Comparison of ENCODE assay signal across 29 cellular contexts in the genomic region with DNA sequence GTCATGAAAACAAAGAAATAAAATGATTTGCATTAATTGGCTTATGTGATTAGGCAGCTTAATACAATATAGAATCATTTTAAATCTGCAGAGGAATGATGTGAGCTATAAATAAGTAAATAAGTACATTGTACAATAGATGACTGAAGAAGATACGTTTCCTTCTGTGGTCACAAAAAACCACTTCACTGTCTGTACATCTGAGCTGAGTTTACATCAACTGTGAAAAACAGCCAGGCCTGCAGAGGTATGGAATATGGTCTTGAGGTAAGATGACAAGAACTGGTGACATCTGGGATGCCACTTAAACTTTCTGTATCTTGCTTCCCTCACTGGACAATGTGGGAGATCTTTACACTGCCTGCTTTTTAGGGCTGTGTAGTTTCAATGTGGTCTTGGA.
"Had no signal": no experiment of that assay in that cellular context is flagged by ENCODE, and none has a peak within 500 bp of the region (broad histone marks: within the 10 kb centered on the region; RNA-seq: fewer than 3 reads in every experiment).

No MANE protein-coding gene starts in this region.

- H3K9me3 ChIP-seq: breast epithelium, colonic mucosa, esophagus squamous epithelium, gastroesophageal sphincter, heart right ventricle had no signal

- H3K4me2 ChIP-seq: hepatocyte had no signal

- DNase-seq: activated B cell treated with CpG ODN at 0.5 μM for 24 hours; activated CD4-positive, alpha-beta T cell treated with anti-CD3 and anti-CD28 coated beads for 48 hours; activated CD4-positive, alpha-beta T cell treated with anti-CD3 and anti-CD28 coated beads, Interleukin-2, amount 50 U/mL, for 1 hour; activated CD4-positive, alpha-beta T cell treated with anti-CD3 and anti-CD28 coated beads, Interleukin-2, amount 50 U/mL, for 48 hours; activated CD8-positive, alpha-beta memory T cell treated with anti-CD3 and anti-CD28 coated beads for 24 hours; activated CD8-positive, alpha-beta T cell treated with anti-CD3 and anti-CD28 coated beads for 36 hours; activated effector memory CD4-positive, alpha-beta T cell treated with Interleukin-2 at 50 U/mL for 16 hours; activated gamma-delta T cell treated with Interleukin-2 at 50 U/mL for 16 hours; activated naive CD4-positive, alpha-beta T cell treated with anti-CD3 and anti-CD28 coated beads, Interleukin-2, amount 50 U/mL, for 16 hours; activated naive CD4-positive, alpha-beta T cell treated with Interleukin-2 at 50 U/mL for 16 hours; activated T-cell treated with anti-CD3 and anti-CD28 coated beads, Interleukin-2, amount 50 U/mL, for 4 hours; amniotic stem cell; aorta; central memory CD4-positive, alpha-beta T cell; cerebellar nuclear complex; colonic mucosa; effector CD8-positive, alpha-beta T cell; esophagus squamous epithelium; foreskin melanocyte; heart right ventricle; T-helper 17 cell; WERI-Rb-1 had no signal

- H3K4me3 ChIP-seq: breast epithelium, cardiac muscle cell, colonic mucosa, esophagus squamous epithelium, gastroesophageal sphincter, heart right ventricle, hepatocyte had no signal

- H3K79me2 ChIP-seq: hepatocyte had no signal

- H3K36me3 ChIP-seq: breast epithelium, cardiac muscle cell, colonic mucosa, esophagus squamous epithelium, gastroesophageal sphincter, heart right ventricle, WERI-Rb-1 had no signal

- H2AFZ ChIP-seq: hepatocyte had no signal

- ATAC-seq: activated CD4-positive, CD25-positive, alpha-beta regulatory T cell treated with anti-CD3 and anti-CD28 coated beads, Interleukin-2, amount 50 U/mL, for 24 hours; activated CD8-positive, alpha-beta T cell treated with anti-CD3 and anti-CD28 coated beads for 36 hours; activated T-cell treated with anti-CD3 and anti-CD28 coated beads, Interleukin-2, amount 50 U/mL, for 4 hours; activated T-helper 17 cell treated with anti-CD3 and anti-CD28 coated beads, Interleukin-2, amount 50 U/mL, for 72 hours; gastroesophageal sphincter; heart right ventricle; T-helper 17 cell had no signal

- H3K27ac ChIP-seq: breast epithelium, cardiac muscle cell, colonic mucosa, epithelial cell of prostate, esophagus squamous epithelium, gastroesophageal sphincter, heart right ventricle, hepatocyte, WERI-Rb-1 had no signal

- H3K4me1 ChIP-seq: breast epithelium, colonic mucosa, esophagus squamous epithelium, gastroesophageal sphincter, heart right ventricle had no signal

- H3K27me3 ChIP-seq: breast epithelium, cardiac muscle cell, colonic mucosa, hepatocyte had no signal
